Comparison of ENCODE assay signal across 1 cellular context in genomic region chr7:91168766-91169518, GRCh38.
TF ChIP-seq lines count a peak whose summit lies in the region.

No MANE protein-coding gene starts in this region.

TF ChIP-seq in IMR-90, 13 proteins besides CTCF, POLR2A, EP300 and RAD21:
- no peak for TF ChIP-seq SMC3 (IDR thresholded peaks at IDR 0.05; ENCODE audit: low read depth, low read length)
- no peak for TF ChIP-seq BHLHE40 (IDR thresholded peaks at IDR 0.05; ENCODE audit: low read depth, low read length)
- TF ChIP-seq FOS (IDR thresholded peaks at IDR 0.05; ENCODE audit: low read depth, low read length) = no peak
- TF ChIP-seq ELK1 (IDR thresholded peaks at IDR 0.05; ENCODE audit: borderline replicate concordance, low read depth, low read length) = no peak
- TF ChIP-seq MAFK (IDR thresholded peaks at IDR 0.05; ENCODE audit: low read depth, low read length) = no peak
- TF ChIP-seq USF2 (IDR thresholded peaks at IDR 0.05; ENCODE audit: low read depth, low read length) = no peak
- no peak for TF ChIP-seq NFE2L2 (IDR thresholded peaks at IDR 0.05; ENCODE audit: low read depth, low read length)
- no peak for TF ChIP-seq MAZ (IDR thresholded peaks at IDR 0.05; ENCODE audit: borderline replicate concordance, low read depth, low read length)
- TF ChIP-seq MXI1 (IDR thresholded peaks at IDR 0.05; ENCODE audit: borderline replicate concordance, low read depth, low read length) = no peak
- no peak for TF ChIP-seq CHD1 (IDR thresholded peaks at IDR 0.05; ENCODE audit: low read depth, low read length)
- TF ChIP-seq RFX5 (IDR thresholded peaks at IDR 0.05; ENCODE audit: low read depth, low read length) = no peak
- no peak for TF ChIP-seq CEBPB (IDR thresholded peaks at IDR 0.05; ENCODE audit: low read depth, low read length)
- no peak for TF ChIP-seq RCOR1 (IDR thresholded peaks at IDR 0.05; ENCODE audit: insufficient replicate concordance, low read length)
